ENCODE assay signal across 8 cellular contexts in genomic region chr19:5403968-5404640, GRCh38. TPM values are rescaled to one million over a fixed set of nuclear protein-coding genes. Genes with fewer than 3 reads are reported as not detected.
A peak's percentile ranks its signal among the peaks of the same experiment; 100 is the strongest.
DNase-seq lines count a peak whose midpoint lies in the region; ATAC-seq, FAIRE-seq and TF ChIP-seq lines count a peak whose summit lies in the region.

No MANE protein-coding gene starts in this region.

- H3K4ac ChIP-seq in H1 (replicated peaks; ENCODE audit: insufficient read length, low read depth, low read length) = no peak overlapping the region

- TF ChIP-seq CTCF in NB4 (IDR thresholded peaks at IDR 0.05; ENCODE audit: low read depth, low read length) = no peak
- TF ChIP-seq CTCF in H1 (IDR thresholded peaks at IDR 0.05; ENCODE audit: control extremely low read depth in 1 of 3, insufficient read depth in 1 of 3, low read depth in 1 of 3, low read length in 3 of 3) = no peak

- no peak overlapping the region for H3K14ac ChIP-seq in H1 (ENCODE audit: insufficient read length)

- no peaks in the 10 kb centered on the region for H3K79me2 ChIP-seq in H1 (ENCODE audit: control insufficient read depth in 1 of 2, insufficient read depth in 2 of 2, low read length in 2 of 2)

- H4K91ac ChIP-seq in H1 (replicated peaks; ENCODE audit: insufficient read length, low read length) = no peak overlapping the region

- no peak overlapping the region for H4K8ac ChIP-seq in H1 (ENCODE audit: extremely low read depth, insufficient read depth, low read length)

- H3K36me3 ChIP-seq in H1 (ENCODE audit: control insufficient read depth in 2 of 4, insufficient read depth in 4 of 4, low read length in 3 of 4) = no peaks in the 10 kb centered on the region

- H2AK5ac ChIP-seq in H1 (ENCODE audit: low read depth, low read length) = no peak overlapping the region

- no peaks in the 10 kb centered on the region for H3K36me3 Mint-ChIP-seq in stimulated activated effector memory CD8-positive, alpha-beta T cell treated with anti-CD3 and anti-CD28 coated beads, Interleukin-12 subunit alpha, Interleukin-12 subunit beta, amount 100 ng/mL, for 72 hours

- H3K27ac Mint-ChIP-seq in stimulated activated effector memory CD8-positive, alpha-beta T cell treated with anti-CD3 and anti-CD28 coated beads, Interleukin-12 subunit alpha, Interleukin-12 subunit beta, amount 100 ng/mL, for 72 hours = no peak overlapping the region

- no peaks in the 10 kb centered on the region; a peak in 1 of 7 replicates for H3K4me1 ChIP-seq in H1 (replicated peaks in 1 of 4; ENCODE audit: control insufficient read depth in 3 of 4, insufficient read depth in 4 of 4, low read length in 3 of 4)

- peak in 1 of 2 experiments; percentile 3; a peak in 1 of 3 replicates for TF ChIP-seq EP300 in H1 (IDR thresholded peaks at IDR 0.05; ENCODE audit: borderline replicate concordance in 1 of 2, low read depth in 2 of 2, low read length in 2 of 2)

- peaks cover 0 to 3% (median under 1%) of the 10 kb centered on the region in 4 experiments; a peak in 1 of 7 replicates for H3K27me3 ChIP-seq in H1 (replicated peaks in 1 of 4; ENCODE audit: control insufficient read depth in 3 of 4, extremely low read depth in 1 of 4, insufficient read depth in 3 of 4, low read length in 3 of 4)

- H3K4me2 ChIP-seq in H1 (ENCODE audit: insufficient read depth in 1 of 2, low read depth in 2 of 2, low read length in 2 of 2) = peak overlapping the region in 1 of 2 experiments; percentile 43; a peak in 2 of 4 replicates

- DNase-seq in Daoy (ENCODE audit: low read depth) (peak; percentile 94), NB4 (ENCODE audit: low read depth) (peak; percentile 79), H1 (ENCODE audit: low read depth in 1 of 2, low spot score in 2 of 2) (peak; percentile 71 to 98), mucosa of gallbladder (ENCODE audit: low spot score) (peak; percentile 89), SHP77 treated with DMSO at 0.1 percent for 48 hours (lab: John Stamatoyannopoulos, UW) (no peak), cerebellar nuclear complex (lab: John Stamatoyannopoulos, UW) (no peak)
- peak; percentile 8 to 41 for DNase-seq in activated CD8-positive, alpha-beta memory T cell treated with anti-CD3 and anti-CD28 coated beads for 1 hour (ENCODE audit: extremely low read depth in 1 of 2, low read depth in 1 of 2)
- peak; percentile 42 to 71 for DNase-seq in stimulated activated effector memory CD8-positive, alpha-beta T cell treated with anti-CD3 and anti-CD28 coated beads, Interleukin-12 subunit alpha, Interleukin-12 subunit beta, amount 100 ng/mL, for 72 hours (ENCODE audit: low spot score in 2 of 2)

- no peak overlapping the region for H4K5ac ChIP-seq in H1 (ENCODE audit: insufficient read length, low read depth, low read length)

- no peak overlapping the region for H2BK12ac ChIP-seq in H1 (ENCODE audit: low read depth, low read length)

- H2BK15ac ChIP-seq in H1 (ENCODE audit: low read length) = no peak overlapping the region

- no peak for TF ChIP-seq POLR2A in NB4 (IDR thresholded peaks at IDR 0.05; ENCODE audit: extremely low read depth, insufficient read length)
- no peak for TF ChIP-seq POLR2A in H1 (IDR thresholded peaks at IDR 0.05; ENCODE audit: control extremely low read depth in 1 of 2, low read depth in 2 of 2, low read length in 2 of 2)

- H3K9ac ChIP-seq in H1 (replicated peaks in 1 of 4; ENCODE audit: extremely low read depth in 1 of 4, low read depth in 3 of 4, low read length in 3 of 4) = no peak overlapping the region

- H3K79me1 ChIP-seq in H1 (ENCODE audit: low read depth, low read length) = no peaks in the 10 kb centered on the region

- 11% methylated on average over 11 of the region's 12 CpGs; no CpG with 5 or more reads in 1 of the 2 experiments for WGBS in H1 (ENCODE audit: extremely low coverage in 1 of 2, insufficient coverage in 1 of 2, insufficient read length in 1 of 2, insufficient replicate concordance in 2 of 2, low coverage in 1 of 2, low lambda C conversion rate in 2 of 2, missing lambda C conversion rate in 1 of 2), 2 experiments

- peaks cover 0 to 3% of the 10 kb centered on the region in 2 experiments; a peak in 2 of 4 replicates for H3K9me3 ChIP-seq in H1 (ENCODE audit: insufficient read depth in 2 of 2, low read depth in 1 of 2, low read length in 1 of 2)

- peaks cover 13% of the 10 kb centered on the region for H3K9me3 Mint-ChIP-seq in stimulated activated effector memory CD8-positive, alpha-beta T cell treated with anti-CD3 and anti-CD28 coated beads, Interleukin-12 subunit alpha, Interleukin-12 subunit beta, amount 100 ng/mL, for 72 hours

- ATAC-seq in stimulated activated effector memory CD8-positive, alpha-beta T cell treated with anti-CD3 and anti-CD28 coated beads, Interleukin-12 subunit alpha, Interleukin-12 subunit beta, amount 100 ng/mL, for 72 hours = peak; percentile 68

- H3K56ac ChIP-seq in H1 (replicated peaks; ENCODE audit: insufficient read length, low read depth, low read length) = no peak overlapping the region

- H3K23ac ChIP-seq in H1 (ENCODE audit: insufficient read length) = no peak overlapping the region

- H3K23me2 ChIP-seq in H1 (ENCODE audit: low read depth, low read length) = no peaks in the 10 kb centered on the region

- CTCF ChIA-PET in H1 (lab: Charles Lee; ENCODE audit: partially characterized antibody) = interaction anchor here (0.6 to 1.4 kb wide), 5 partner anchors 9 to 383 kb away, joined by 3 to 4 read pairs (median 3); no protein-coding TSS in a partner anchor

- no peak overlapping the region for H2BK5ac ChIP-seq in H1 (ENCODE audit: low read depth, low read length)

- H3K4me3 ChIP-seq in NB4 (ENCODE audit: low read depth, low read length) (no peak overlapping the region), H1 (ENCODE audit: extremely low read depth in 1 of 4, insufficient read depth in 2 of 4, low read depth in 3 of 4, low read length in 4 of 4) (no peak overlapping the region)

- no peak overlapping the region for H2BK20ac ChIP-seq in H1 (ENCODE audit: low read length)

- TF ChIP-seq RAD21 in H1 (IDR thresholded peaks at IDR 0.05 in 1 of 2, conservative IDR thresholded peaks at IDR 0.05 in 1 of 2; ENCODE audit: low read depth in 2 of 2, low read length in 2 of 2) = peak in 1 of 2 experiments; percentile 35; a peak in 2 of 4 replicates

- POLR2A ChIA-PET in H1 (lab: Charles Lee; ENCODE audit: partially characterized antibody) = no interaction called here

- H2BK120ac ChIP-seq in H1 (replicated peaks; ENCODE audit: low read depth, low read length) = no peak overlapping the region

- H3K27ac ChIP-seq in H1 (ENCODE audit: low read depth, low read length) = no peak overlapping the region

- no peaks in the 10 kb centered on the region for H3K4me1 Mint-ChIP-seq in stimulated activated effector memory CD8-positive, alpha-beta T cell treated with anti-CD3 and anti-CD28 coated beads, Interleukin-12 subunit alpha, Interleukin-12 subunit beta, amount 100 ng/mL, for 72 hours

- H3K18ac ChIP-seq in H1 (ENCODE audit: extremely low read depth, low read length) = no peak overlapping the region

- H4K20me1 ChIP-seq in H1 (replicated peaks in 1 of 2; ENCODE audit: control insufficient read depth in 1 of 2, insufficient read depth in 2 of 2, low read length in 2 of 2) = peaks cover 0 to 2% of the 10 kb centered on the region in 2 experiments

- no peak overlapping the region for H3K4me3 Mint-ChIP-seq in stimulated activated effector memory CD8-positive, alpha-beta T cell treated with anti-CD3 and anti-CD28 coated beads, Interleukin-12 subunit alpha, Interleukin-12 subunit beta, amount 100 ng/mL, for 72 hours

- no peak overlapping the region for H2AFZ ChIP-seq in H1 (ENCODE audit: low read length)

- FAIRE-seq in H1 (lab: Jason Lieb, UNC) = peak; percentile 99

TF ChIP-seq in H1, 55 proteins besides CTCF, POLR2A, EP300 and RAD21:
- TF ChIP-seq MAX (IDR thresholded peaks at IDR 0.05) (peak; percentile 61), CEBPB (IDR thresholded peaks at IDR 0.05; ENCODE audit: low read depth, low read length) (no peak), YY1 (IDR thresholded peaks at IDR 0.05; ENCODE audit: low read depth, low read length) (peak; percentile 54; the same call in 1 of the 2 replicates), KDM1A (IDR thresholded peaks at IDR 0.05; ENCODE audit: borderline replicate concordance, low read length) (peak; percentile 42; the same call in 1 of the 2 replicates), SAP30 (IDR thresholded peaks at IDR 0.05; ENCODE audit: insufficient read depth, insufficient replicate concordance, low read length) (peak; percentile 76), EGR1 (IDR thresholded peaks at IDR 0.05; ENCODE audit: borderline replicate concordance, low read depth, low read length) (peak; percentile 56; the same call in 1 of the 2 replicates), SIN3A (conservative IDR thresholded peaks at IDR 0.05 in 1 of 2, IDR thresholded peaks at IDR 0.05 in 1 of 2; ENCODE audit: low read depth in 1 of 2, low read length in 2 of 2) (peak; percentile 96 to 97), HDAC2 (IDR thresholded peaks at IDR 0.05; ENCODE audit: borderline replicate concordance in 1 of 2, low read depth in 2 of 2, low read length in 2 of 2) (peak in 1 of 2 experiments; percentile 89; a peak in 1 of 4 replicates), TAF7 (optimal IDR thresholded peaks at IDR 0.05; ENCODE audit: borderline replicate concordance, low read depth, low read length) (no peak), FOSL1 (IDR thresholded peaks at IDR 0.05; ENCODE audit: insufficient read depth, low read depth, low read length) (no peak), TCF12 (IDR thresholded peaks at IDR 0.05; ENCODE audit: low read depth, low read length) (0 out of 2 replicates have a peak, but pooled peaks have one; percentile 27), ZNF274 (IDR thresholded peaks at IDR 0.05; ENCODE audit: borderline replicate concordance, extremely low read depth, low read length) (no peak)

RNA-seq across cellular contexts. Expression of gene ZNRF4, which starts 51.1 kb away (rescaled TPM):
- not detected in 2 replicates for total RNA-seq in Daoy (2014; rRNA removed; shearing (Covaris generic))
- not detected in 2 replicates for total RNA-seq in H1 (2021; fragmentation: NEBNext Ultra II Directional; extraction: Animal tissue kit (Norgen Biotek cat#: 25700))
- not detected in 2 replicates for polyA plus RNA-seq in H1 (2011; rRNA removed)
- polyA plus RNA-seq in H1 (2011; cell fraction: cytosol; rRNA removed) = not detected
- polyA plus RNA-seq in H1 (2011; cell fraction: nucleus; rRNA removed) = not detected
- not detected in 4 replicates for polyA plus RNA-seq in H1 (2012, experiment 1 of 2)
- not detected for polyA plus RNA-seq in H1 (2012, experiment 2 of 2)
- not detected for polyA plus RNA-seq in H1 (2013, experiment 1 of 2)
- not detected for polyA plus RNA-seq in H1 (2013, experiment 2 of 2)
- not detected in 2 replicates for polyA minus RNA-seq in H1 (2011; rRNA and poly(A)+ RNA removed)
- not detected for polyA minus RNA-seq in H1 (2011; cell fraction: cytosol; rRNA and poly(A)+ RNA removed)
- polyA minus RNA-seq in H1 (2011; cell fraction: nucleus; rRNA and poly(A)+ RNA removed) = not detected
- not detected for total RNA-seq in mucosa of gallbladder

Comparison
In these comparisons a context has a peak if more than half of its experiments do, and no peak if none do; other contexts are left out.
1. DNase-seq: peak in Daoy (single experiment), NB4 (single experiment), activated CD8-positive, alpha-beta memory T cell treated with anti-CD3 and anti-CD28 coated beads for 1 hour (2 of 2), H1 (2 of 2), mucosa of gallbladder (single experiment) and stimulated activated effector memory CD8-positive, alpha-beta T cell treated with anti-CD3 and anti-CD28 coated beads, Interleukin-12 subunit alpha, Interleukin-12 subunit beta, amount 100 ng/mL, for 72 hours (2 of 2); none in SHP77 treated with DMSO at 0.1 percent for 48 hours (single experiment) and cerebellar nuclear complex (0 of 2).